27 cellular contexts compared by ENCODE assay signal in genomic region chr4:103144926-103145325, GRCh38.
"Had no signal": no experiment of that assay in that cellular context is flagged by ENCODE, and none has a peak within 500 bp of the region (broad histone marks: within the 10 kb centered on the region; RNA-seq: fewer than 3 reads in every experiment).

No MANE protein-coding gene starts in this region.

- H3K79me2 ChIP-seq: parathyroid adenoma had no signal

- H3K4me1 Mint-ChIP-seq: activated CD4-positive, alpha-beta T cell treated with anti-CD3 and anti-CD28 coated beads, Interleukin-2, amount 10 ng/mL, durations not matched to agents 7 days and 5 days; activated CD8-positive, alpha-beta memory T cell treated with anti-CD3 and anti-CD28 coated beads, Interleukin-2, amount 10 ng/mL, durations not matched to agents 7 days and 5 days; nephron had no signal

- DNase-seq: activated CD4-positive, alpha-beta T cell treated with anti-CD3 and anti-CD28 coated beads, Interleukin-2, amount 10 ng/mL, durations not matched to agents 7 days and 5 days; activated CD4-positive, CD25-positive, alpha-beta regulatory T cell treated with anti-CD3 and anti-CD28 coated beads, Interleukin-2, amount 50 U/mL, for 72 hours; activated CD8-positive, alpha-beta memory T cell treated with anti-CD3 and anti-CD28 coated beads, Interleukin-2, amount 10 ng/mL, durations not matched to agents 7 days and 5 days; activated CD8-positive, alpha-beta T cell treated with anti-CD3 and anti-CD28 coated beads for 36 hours; activated gamma-delta T cell; activated T-cell treated with anti-CD3 and anti-CD28 coated beads for 4 hours; anterior cingulate cortex; body of pancreas; cortex of kidney; heart right ventricle; islet precursor cell; left cardiac atrium; nucleus accumbens; right cardiac atrium; stimulated activated CD4-positive, alpha-beta T cell treated with anti-CD3 and anti-CD28 coated beads, Interleukin-12 subunit alpha, Interleukin-12 subunit beta, amount 100 ng/mL, for 4 hours; stomach; WERI-Rb-1 had no signal

- FAIRE-seq: TTC549, urothelium cell line had no signal

- H2AFZ ChIP-seq: parathyroid adenoma had no signal

- H3K27me3 ChIP-seq: body of pancreas, cardiac muscle cell, heart right ventricle, stomach, suprapubic skin, tibial nerve had no signal

- H3K27me3 Mint-ChIP-seq: activated CD4-positive, alpha-beta T cell treated with anti-CD3 and anti-CD28 coated beads, Interleukin-2, amount 10 ng/mL, durations not matched to agents 7 days and 5 days; activated CD8-positive, alpha-beta memory T cell treated with anti-CD3 and anti-CD28 coated beads, Interleukin-2, amount 10 ng/mL, durations not matched to agents 7 days and 5 days; activated CD8-positive, alpha-beta T cell treated with anti-CD3 and anti-CD28 coated beads for 36 hours; activated naive CD4-positive, alpha-beta T cell treated with anti-CD3 and anti-CD28 coated beads, Interleukin-2, amount 50 U/mL, for 24 hours; memory B cell had no signal

- H3K36me3 Mint-ChIP-seq: memory B cell had no signal

- H3K4me1 ChIP-seq: body of pancreas, heart right ventricle, parathyroid adenoma, stomach, suprapubic skin, tibial nerve had no signal

- H3K27ac ChIP-seq: body of pancreas, cardiac muscle cell, heart right ventricle, parathyroid adenoma, stomach, suprapubic skin, tibial nerve, WERI-Rb-1 had no signal

- H3K4me3 Mint-ChIP-seq: activated CD4-positive, alpha-beta T cell treated with anti-CD3 and anti-CD28 coated beads, Interleukin-2, amount 10 ng/mL, durations not matched to agents 7 days and 5 days; activated CD8-positive, alpha-beta memory T cell treated with anti-CD3 and anti-CD28 coated beads, Interleukin-2, amount 10 ng/mL, durations not matched to agents 7 days and 5 days; activated CD8-positive, alpha-beta T cell treated with anti-CD3 and anti-CD28 coated beads for 36 hours; activated naive CD4-positive, alpha-beta T cell treated with anti-CD3 and anti-CD28 coated beads, Interleukin-2, amount 50 U/mL, for 24 hours; activated T-helper 1 cell treated with anti-CD3 and anti-CD28 coated beads, Interleukin-12 subunit alpha, Interleukin-12 subunit beta, Interleukin-2, Interleukin-4 antibody, amounts not matched to agents 30 ng/mL and 10 ng/mL and 1 ng/mL, durations not matched to agents 14 hours and 24 hours and 36 hours; memory B cell; nephron had no signal

- H3K36me3 ChIP-seq: tibial nerve had no signal

- H3K9me3 Mint-ChIP-seq: activated CD4-positive, alpha-beta T cell treated with anti-CD3 and anti-CD28 coated beads, Interleukin-2, amount 10 ng/mL, durations not matched to agents 7 days and 5 days; activated T-helper 1 cell treated with anti-CD3 and anti-CD28 coated beads, Interleukin-12 subunit alpha, Interleukin-12 subunit beta, Interleukin-2, Interleukin-4 antibody, amounts not matched to agents 30 ng/mL and 10 ng/mL and 1 ng/mL, durations not matched to agents 14 hours and 24 hours and 36 hours; nephron had no signal

- H3K9me3 ChIP-seq: body of pancreas, heart right ventricle, stomach, suprapubic skin, tibial nerve had no signal

- H3K27ac Mint-ChIP-seq: activated CD4-positive, alpha-beta T cell treated with anti-CD3 and anti-CD28 coated beads, Interleukin-2, amount 10 ng/mL, durations not matched to agents 7 days and 5 days; activated CD8-positive, alpha-beta memory T cell treated with anti-CD3 and anti-CD28 coated beads, Interleukin-2, amount 10 ng/mL, durations not matched to agents 7 days and 5 days; activated CD8-positive, alpha-beta T cell treated with anti-CD3 and anti-CD28 coated beads for 36 hours; activated naive CD4-positive, alpha-beta T cell treated with anti-CD3 and anti-CD28 coated beads, Interleukin-2, amount 50 U/mL, for 24 hours; activated T-helper 1 cell treated with anti-CD3 and anti-CD28 coated beads, Interleukin-12 subunit alpha, Interleukin-12 subunit beta, Interleukin-2, Interleukin-4 antibody, amounts not matched to agents 30 ng/mL and 10 ng/mL and 1 ng/mL, durations not matched to agents 14 hours and 24 hours and 36 hours; memory B cell; nephron had no signal

- H3K4me3 ChIP-seq: body of pancreas, cardiac muscle cell, heart right ventricle, stomach, suprapubic skin, tibial nerve had no signal

- ATAC-seq: activated CD8-positive, alpha-beta memory T cell treated with anti-CD3 and anti-CD28 coated beads, Interleukin-2, amount 10 ng/mL, durations not matched to agents 7 days and 5 days; activated CD8-positive, alpha-beta T cell treated with anti-CD3 and anti-CD28 coated beads for 36 hours; body of pancreas; heart right ventricle; left cardiac atrium; right cardiac atrium had no signal

- H3K9ac ChIP-seq: parathyroid adenoma had no signal
